ENCODE assay signal across 16 cellular contexts in genomic region chr1:54375331-54376084, GRCh38. TPM values are rescaled to one million over a fixed set of nuclear protein-coding genes. Genes with fewer than 3 reads are reported as not detected.
DNase-seq lines count a peak whose midpoint lies in the region; ATAC-seq and TF ChIP-seq lines count a peak whose summit lies in the region.
"Had no signal": no experiment of that assay in that cellular context is flagged by ENCODE, and none has a peak within 500 bp of the region (broad histone marks: within the 10 kb centered on the region; RNA-seq: fewer than 3 reads in every experiment).

No MANE protein-coding gene starts in this region.

- peaks cover 88% of the 10 kb centered on the region for H3K4me1 Mint-ChIP-seq in nephron

- DNase-seq in GM10266 (ENCODE audit: extremely low spot score) (no peak), Panc1 (ENCODE audit: low read depth, low spot score) (no peak), cardiac muscle cell (ENCODE audit: low read depth in 1 of 2, low spot score in 1 of 2) (peak in 1 of 2 donors; percentile 56), 8988T (no peak), MV-4-11 (lab: John Stamatoyannopoulos, UW) (no peak)
- no peak for DNase-seq in activated naive CD4-positive, alpha-beta T cell treated with anti-CD3 and anti-CD28 coated beads, Interleukin-2, amount 50 U/mL, for 72 hours (ENCODE audit: low spot score in 2 of 2)
- DNase-seq: activated naive CD4-positive, alpha-beta T cell treated with anti-CD3 and anti-CD28 coated beads, Interleukin-2, amount 10 ng/mL, durations not matched to agents 7 days and 5 days; cerebellar nuclear complex; GDM1; kidney; NCI-H1048; nucleus accumbens; T-cell had no signal

- in situ Hi-C loops in Panc1 (cut with HindIII; ENCODE audit: low pct_unique_long_range_greater_than_20kb, low sequenced_read_pairs), result no loop called here

- intact Hi-C loops in Panc1 (cut with micrococcal nuclease; ENCODE audit: unreplicated experiment), result no loop called here

- ATAC-seq in Panc1 (peak; percentile 55; the same call in 1 of the 2 replicates), HG02678 (IDR thresholded peaks at IDR 0.05; ENCODE audit: unreplicated experiment) (no peak)
- ATAC-seq in activated naive CD4-positive, alpha-beta T cell treated with anti-CD3 and anti-CD28 coated beads, Interleukin-2, amount 50 U/mL, for 72 hours, result no peak

- peaks cover 39% of the 10 kb centered on the region for H3K36me3 Mint-ChIP-seq in nephron (ENCODE audit: low read depth)
- peaks cover 0 to 4% of the 10 kb centered on the region in 2 donors for H3K36me3 Mint-ChIP-seq in activated naive CD4-positive, alpha-beta T cell treated with anti-CD3 and anti-CD28 coated beads, Interleukin-2, amount 50 U/mL, for 72 hours

- CTCF ChIA-PET in Panc1 (lab: Charles Lee), result no interaction called here

- peak; percentile 20 for TF ChIP-seq CTCF in GM10266 (IDR thresholded peaks at IDR 0.05; ENCODE audit: control insufficient read depth, insufficient read depth, low read depth, missing control alignments)
- no peak for TF ChIP-seq CTCF in Panc1 (IDR thresholded peaks at IDR 0.05)
- TF ChIP-seq CTCF in cardiac muscle cell (IDR thresholded peaks at IDR 0.05; ENCODE audit: low read depth, low read length), result no peak
- no peak for TF ChIP-seq CTCF in nephron (IDR thresholded peaks at IDR 0.05; ENCODE audit: unreplicated experiment in 3 of 3)

- POLR2A ChIA-PET in Panc1 (lab: Charles Lee), result no interaction called here

- no peaks in the 10 kb centered on the region for H3K27me3 Mint-ChIP-seq in nephron (ENCODE audit: low read depth)
- H3K27me3 Mint-ChIP-seq: activated naive CD4-positive, alpha-beta T cell treated with anti-CD3 and anti-CD28 coated beads, Interleukin-2, amount 10 ng/mL, durations not matched to agents 7 days and 5 days; T-cell had no signal

- H3K9me3 ChIP-seq in Panc1 (ENCODE audit: control insufficient read depth, insufficient read depth, low read depth, low read length) (no peaks in the 10 kb centered on the region), cardiac muscle cell (ENCODE audit: low read depth) (no peaks in the 10 kb centered on the region)
- H3K9me3 ChIP-seq: BLaER1 treated with 17β-estradiol and CSF1 and Interleukin-3, amounts not matched to agents 10 nM and 100 nM had no signal

- H3K36me3 ChIP-seq in Panc1 (ENCODE audit: control insufficient read depth, insufficient read depth, low read length) (no peaks in the 10 kb centered on the region), cardiac muscle cell (no peaks in the 10 kb centered on the region)

- H3K4me1 ChIP-seq in Panc1 (ENCODE audit: control insufficient read depth, insufficient read depth, low read length) (no peaks in the 10 kb centered on the region), cardiac muscle cell (ENCODE audit: low read depth) (peaks cover 92% of the 10 kb centered on the region)

- H3K27me3 ChIP-seq in Panc1 (ENCODE audit: control insufficient read depth, insufficient read depth, low read length), result no peaks in the 10 kb centered on the region
- no peaks in the 10 kb centered on the region for H3K27me3 ChIP-seq in cardiac muscle cell
- H3K27me3 ChIP-seq: BLaER1 treated with 17β-estradiol and CSF1 and Interleukin-3, amounts not matched to agents 10 nM and 100 nM had no signal

- H3K27ac ChIP-seq in Panc1 (ENCODE audit: low read length) (no peak overlapping the region), cardiac muscle cell (peak overlapping the region; percentile 94)
- H3K27ac ChIP-seq: BLaER1 treated with 17β-estradiol and CSF1 and Interleukin-3, amounts not matched to agents 10 nM and 100 nM had no signal

- H3K4me3 Mint-ChIP-seq in nephron, result no peak overlapping the region
- H3K4me3 Mint-ChIP-seq: activated naive CD4-positive, alpha-beta T cell treated with anti-CD3 and anti-CD28 coated beads, Interleukin-2, amount 10 ng/mL, durations not matched to agents 7 days and 5 days had no signal

- BruUV-seq in Panc1 (replicated peaks; lab: Mats Ljungman, UMichigan), result no TSS peak

- H3K9me3 Mint-ChIP-seq in nephron, result no peaks in the 10 kb centered on the region
- H3K9me3 Mint-ChIP-seq in activated naive CD4-positive, alpha-beta T cell treated with anti-CD3 and anti-CD28 coated beads, Interleukin-2, amount 50 U/mL, for 72 hours, result no peaks in the 10 kb centered on the region
- H3K9me3 Mint-ChIP-seq: activated naive CD4-positive, alpha-beta T cell treated with anti-CD3 and anti-CD28 coated beads, Interleukin-2, amount 10 ng/mL, durations not matched to agents 7 days and 5 days; T-cell had no signal

- peak overlapping the region; percentile 72 to 85 (median 79) for H3K27ac Mint-ChIP-seq in nephron
- no peak overlapping the region for H3K27ac Mint-ChIP-seq in activated naive CD4-positive, alpha-beta T cell treated with anti-CD3 and anti-CD28 coated beads, Interleukin-2, amount 50 U/mL, for 72 hours

- H3K4me3 ChIP-seq in Panc1 (ENCODE audit: low read depth in 2 of 2, low read length in 2 of 2) (no peak overlapping the region), cardiac muscle cell (no peak overlapping the region)
- H3K4me3 ChIP-seq: BLaER1 treated with 17β-estradiol and CSF1 and Interleukin-3, amounts not matched to agents 10 nM and 100 nM had no signal

RNA-seq across cellular contexts. Expression of gene SSBP3, which starts 30.7 kb away (rescaled TPM):
- 22.5 TPM for total RNA-seq in Panc1 (2021; ENCODE audit: unreplicated experiment)
- polyA plus RNA-seq in Panc1 (2012; ENCODE audit: insufficient read length), result 22.7 TPM
- total RNA-seq in cardiac muscle cell, result 81.0 and 90.6 TPM in 2 replicates
- polyA plus RNA-seq in cardiac muscle cell, result 40.2 and 56.0 TPM in 2 replicates
- total RNA-seq in activated naive CD4-positive, alpha-beta T cell treated with anti-CD3 and anti-CD28 coated beads, Interleukin-2, amount 50 U/mL, for 72 hours, result 10 to 100 TPM; 66.1 to 80.4 TPM

Comparison
In these comparisons a context has a peak if more than half of its experiments do, and no peak if none do; other contexts are left out.
1. H3K27ac Mint-ChIP-seq: peak in nephron (3 of 3); none in activated naive CD4-positive, alpha-beta T cell treated with anti-CD3 and anti-CD28 coated beads, Interleukin-2, amount 50 U/mL, for 72 hours (0 of 2).